10 cellular contexts compared by ENCODE assay signal in genomic region chr18:49788327-49788908, GRCh38. TPM values are rescaled to one million over a fixed set of nuclear protein-coding genes. Genes with fewer than 3 reads are reported as not detected.
DNase-seq lines count a peak whose midpoint lies in the region; ATAC-seq and TF ChIP-seq lines count a peak whose summit lies in the region.
"Had no signal": no experiment of that assay in that cellular context is flagged by ENCODE, and none has a peak within 500 bp of the region (broad histone marks: within the 10 kb centered on the region; RNA-seq: fewer than 3 reads in every experiment).

No MANE protein-coding gene starts in this region.

- no peaks in the 10 kb centered on the region for H3K27me3 Mint-ChIP-seq in activated naive CD4-positive, alpha-beta T cell treated with anti-CD3 and anti-CD28 coated beads, Interleukin-2, amount 10 ng/mL, durations not matched to agents 7 days and 5 days
- H3K27me3 Mint-ChIP-seq in endodermal cell (ENCODE audit: insufficient read depth), result no peaks in the 10 kb centered on the region
- H3K27me3 Mint-ChIP-seq: dendritic cell treated with granulocyte-macrophage colony-stimulating factor and Interleukin-4, amounts not matched to agents 40 ng/mL and 50 ng/mL, for 4 days had no signal

- H3K79me2 ChIP-seq in trophoblast cell (ENCODE audit: control insufficient read depth, insufficient read depth, low read length, poor library complexity), result no peaks in the 10 kb centered on the region

- no peak overlapping the region for H4K8ac ChIP-seq in trophoblast cell (ENCODE audit: low read depth, low read length)

- peak overlapping the region; percentile 84 for H3K27ac Mint-ChIP-seq in activated naive CD4-positive, alpha-beta T cell treated with anti-CD3 and anti-CD28 coated beads, Interleukin-2, amount 10 ng/mL, durations not matched to agents 7 days and 5 days
- H3K27ac Mint-ChIP-seq in endodermal cell, result peak overlapping the region; percentile 35
- H3K27ac Mint-ChIP-seq: dendritic cell treated with granulocyte-macrophage colony-stimulating factor and Interleukin-4, amounts not matched to agents 40 ng/mL and 50 ng/mL, for 4 days had no signal

- no peak overlapping the region for H2BK12ac ChIP-seq in trophoblast cell (ENCODE audit: low read length)

- no peak overlapping the region for H4K12ac ChIP-seq in trophoblast cell (ENCODE audit: low read depth, low read length)

- H3K4me1 Mint-ChIP-seq in activated naive CD4-positive, alpha-beta T cell treated with anti-CD3 and anti-CD28 coated beads, Interleukin-2, amount 10 ng/mL, durations not matched to agents 7 days and 5 days, result peaks cover 51% of the 10 kb centered on the region
- H3K4me1 Mint-ChIP-seq in endodermal cell, result no peaks in the 10 kb centered on the region

- H3K9me3 ChIP-seq in endodermal cell (ENCODE audit: control insufficient read depth, low read length), result no peaks in the 10 kb centered on the region
- no peaks in the 10 kb centered on the region for H3K9me3 ChIP-seq in upper lobe of right lung
- H3K9me3 ChIP-seq in trophoblast cell (ENCODE audit: insufficient read depth, low read depth, low read length), result no peaks in the 10 kb centered on the region
- H3K9me3 ChIP-seq: BLaER1 had no signal

- no peak overlapping the region for H3K14ac ChIP-seq in trophoblast cell (ENCODE audit: low read length)

- no peaks in the 10 kb centered on the region for H3K9me3 Mint-ChIP-seq in activated naive CD4-positive, alpha-beta T cell treated with anti-CD3 and anti-CD28 coated beads, Interleukin-2, amount 10 ng/mL, durations not matched to agents 7 days and 5 days
- no peaks in the 10 kb centered on the region for H3K9me3 Mint-ChIP-seq in endodermal cell
- H3K9me3 Mint-ChIP-seq: dendritic cell treated with granulocyte-macrophage colony-stimulating factor and Interleukin-4, amounts not matched to agents 40 ng/mL and 50 ng/mL, for 4 days had no signal

- intact Hi-C loops in upper lobe of right lung (cut with DNase I), result no loop called here

- H3K4me1 ChIP-seq in endodermal cell (ENCODE audit: control insufficient read depth, insufficient read depth, low read length) (no peaks in the 10 kb centered on the region), upper lobe of right lung (no peaks in the 10 kb centered on the region), trophoblast cell (ENCODE audit: control insufficient read depth in 1 of 2, insufficient read depth in 2 of 2, low read length in 2 of 2) (no peaks in the 10 kb centered on the region)
- H3K4me1 ChIP-seq: BLaER1 had no signal

- no peaks in the 10 kb centered on the region for H3K27me3 ChIP-seq in endodermal cell (ENCODE audit: control insufficient read depth, insufficient read depth, low read length, poor library complexity, severe bottlenecking)
- H3K27me3 ChIP-seq in upper lobe of right lung, result no peaks in the 10 kb centered on the region
- H3K27me3 ChIP-seq in trophoblast cell (ENCODE audit: insufficient read depth, low read length), result no peaks in the 10 kb centered on the region
- H3K27me3 ChIP-seq: BLaER1 had no signal

- no peak overlapping the region for H2BK120ac ChIP-seq in trophoblast cell (ENCODE audit: insufficient read depth, low read length, poor library complexity)

- CTCF ChIA-PET in activated naive CD4-positive, alpha-beta T cell treated with anti-CD3 and anti-CD28 coated beads, Interleukin-2, amount 10 ng/mL, durations not matched to agents 7 days and 5 days (lab: Charles Lee), result interaction anchor here (1.4 kb wide), 1 partner anchor 70 kb away, joined by 4 read pairs; no protein-coding TSS in a partner anchor

- TF ChIP-seq CTCF in endodermal cell (conservative IDR thresholded peaks at IDR 0.05), result no peak
- no peak for TF ChIP-seq CTCF in upper lobe of right lung (IDR thresholded peaks at IDR 0.05)

- WGBS in endodermal cell (ENCODE audit: insufficient coverage in 1 of 2, insufficient read length in 1 of 2), 2 experiments, result 94 to 99% methylated on average over 5 of the region's 5 CpGs
- no CpG with 5 or more reads among the region's 5 CpGs for WGBS in trophoblast cell (ENCODE audit: extremely low coverage, insufficient coverage, insufficient read length)

- no peak overlapping the region for H3K18ac ChIP-seq in trophoblast cell (ENCODE audit: low read length)

- peaks cover 76% of the 10 kb centered on the region for H3K36me3 Mint-ChIP-seq in activated naive CD4-positive, alpha-beta T cell treated with anti-CD3 and anti-CD28 coated beads, Interleukin-2, amount 10 ng/mL, durations not matched to agents 7 days and 5 days
- peaks cover 79% of the 10 kb centered on the region for H3K36me3 Mint-ChIP-seq in endodermal cell (ENCODE audit: low read depth)

- H3K36me3 ChIP-seq in endodermal cell (ENCODE audit: control insufficient read depth, insufficient read depth, low read length), result peaks cover 95% of the 10 kb centered on the region
- peaks cover 84% of the 10 kb centered on the region for H3K36me3 ChIP-seq in upper lobe of right lung
- peaks cover 8 to 9% of the 10 kb centered on the region in 2 experiments for H3K36me3 ChIP-seq in trophoblast cell (ENCODE audit: control insufficient read depth in 1 of 2, insufficient read depth in 2 of 2, low read length in 2 of 2)

- no peak for DNase-seq in activated naive CD4-positive, alpha-beta T cell treated with anti-CD3 and anti-CD28 coated beads, Interleukin-2, amount 10 ng/mL, durations not matched to agents 7 days and 5 days
- DNase-seq in activated naive CD4-positive, alpha-beta T cell (lab: John Stamatoyannopoulos, UW), result no peak
- DNase-seq in LoVo (ENCODE audit: low spot score) (peak; percentile 28), endodermal cell (no peak), upper lobe of right lung (no peak), trophoblast cell (no peak), HUDEP-2 (lab: John Stamatoyannopoulos, UW; ENCODE audit: unreplicated experiment in 76 of 76) (no peak), substantia nigra (lab: John Stamatoyannopoulos, UW) (no peak)

- H3K4ac ChIP-seq in trophoblast cell (ENCODE audit: low read depth, low read length), result no peak overlapping the region

- no peak overlapping the region for H2AFZ ChIP-seq in trophoblast cell (ENCODE audit: insufficient read depth, low read length, poor library complexity)

- no peak overlapping the region for H2BK5ac ChIP-seq in trophoblast cell (ENCODE audit: low read depth, low read length, poor library complexity)

- no peak overlapping the region for H4K91ac ChIP-seq in trophoblast cell (ENCODE audit: low read depth, low read length)

- H3K79me1 ChIP-seq in trophoblast cell (ENCODE audit: low read length), result no peaks in the 10 kb centered on the region

- ATAC-seq in upper lobe of right lung, result no peak

- no peak overlapping the region for H3K27ac ChIP-seq in endodermal cell (ENCODE audit: low read depth, low read length)
- no peak overlapping the region for H3K27ac ChIP-seq in upper lobe of right lung
- no peak overlapping the region for H3K27ac ChIP-seq in trophoblast cell (ENCODE audit: low read depth, low read length)
- H3K27ac ChIP-seq in substantia nigra (ENCODE audit: low read depth, low read length, poor library complexity, severe bottlenecking), result no peak overlapping the region
- H3K27ac ChIP-seq: BLaER1 had no signal

- H3K4me2 ChIP-seq in trophoblast cell (ENCODE audit: low read length), result no peak overlapping the region
- H3K4me2 ChIP-seq: BLaER1 had no signal

- no peak overlapping the region for H3K4me3 Mint-ChIP-seq in activated naive CD4-positive, alpha-beta T cell treated with anti-CD3 and anti-CD28 coated beads, Interleukin-2, amount 10 ng/mL, durations not matched to agents 7 days and 5 days
- H3K4me3 Mint-ChIP-seq in endodermal cell, result no peak overlapping the region
- H3K4me3 Mint-ChIP-seq: dendritic cell treated with granulocyte-macrophage colony-stimulating factor and Interleukin-4, amounts not matched to agents 40 ng/mL and 50 ng/mL, for 4 days had no signal

- H3K9ac ChIP-seq in endodermal cell (ENCODE audit: extremely low read depth, low read length, poor library complexity, severe bottlenecking), result no peak overlapping the region
- no peak overlapping the region for H3K9ac ChIP-seq in trophoblast cell (ENCODE audit: low read length)
- H3K9ac ChIP-seq: BLaER1 had no signal

- H3K4me3 ChIP-seq in endodermal cell (ENCODE audit: low read length) (no peak overlapping the region), upper lobe of right lung (peak overlapping the region; percentile 1), trophoblast cell (ENCODE audit: low read depth, low read length) (no peak overlapping the region)
- H3K4me3 ChIP-seq: BLaER1 had no signal

- H2AK5ac ChIP-seq in trophoblast cell (ENCODE audit: low read length), result no peak overlapping the region

- H3K23ac ChIP-seq in trophoblast cell (ENCODE audit: low read length), result no peak overlapping the region

RNA-seq across cellular contexts. Expression of gene ACAA2, which starts 24.9 kb away (rescaled TPM):
- total RNA-seq in endodermal cell (100 to 1,000 TPM; 128 to 131 TPM), upper lobe of right lung (68.9 TPM)
- 98.0 TPM for polyA plus RNA-seq in endodermal cell (2013, experiment 1 of 2)
- polyA plus RNA-seq in endodermal cell (2013, experiment 2 of 2), result 83.9 TPM
- polyA plus RNA-seq in trophoblast cell (2013), result 35.9 and 37.6 TPM in 2 replicates
